24 cellular contexts compared by ENCODE assay signal in genomic region chr6:89388846-89389245, GRCh38. TPM values are rescaled to one million over a fixed set of nuclear protein-coding genes. Genes with fewer than 3 reads are reported as not detected.
DNase-seq lines count a peak whose midpoint lies in the region; ATAC-seq, FAIRE-seq and TF ChIP-seq lines count a peak whose summit lies in the region.
"Had no signal": no experiment of that assay in that cellular context is flagged by ENCODE, and none has a peak within 500 bp of the region (broad histone marks: within the 10 kb centered on the region; RNA-seq: fewer than 3 reads in every experiment).

No MANE protein-coding gene starts in this region.

- ATAC-seq in psoas muscle (no peak), GM18517 (IDR thresholded peaks at IDR 0.05; ENCODE audit: unreplicated experiment) (no peak), GM21381 (IDR thresholded peaks at IDR 0.05; ENCODE audit: unreplicated experiment) (no peak)
- ATAC-seq: A549, GM12878 had no signal

- peaks cover 16% of the 10 kb centered on the region; the same call in 1 of the 2 replicates for H3K79me2 ChIP-seq in OCI-LY7 (ENCODE audit: insufficient read depth, low read depth, low read length)

- peaks cover 5% of the 10 kb centered on the region; the same call in 1 of the 2 replicates for H3K9me3 ChIP-seq in OCI-LY7 (ENCODE audit: low read length)
- no peaks in the 10 kb centered on the region for H3K9me3 ChIP-seq in psoas muscle
- H3K9me3 ChIP-seq: A549, BE2C, Caco-2, HAP-1 had no signal

- H3K36me3 ChIP-seq in OCI-LY7 (ENCODE audit: insufficient read depth, low read length) (peaks cover 6% of the 10 kb centered on the region; the same call in 1 of the 2 replicates), psoas muscle (ENCODE audit: insufficient read depth in 1 of 2, low read depth in 1 of 2) (no peaks in the 10 kb centered on the region)
- H3K36me3 ChIP-seq: BE2C had no signal

- CTCF ChIA-PET in OCI-LY7 (lab: Charles Lee; ENCODE audit: unreplicated experiment) = no interaction called here

- intact Hi-C loops in OCI-LY7 (cut with micrococcal nuclease; ENCODE audit: unreplicated experiment) = no loop called here
- intact Hi-C loops in psoas muscle (cut with DNase I) = no loop called here

- H3K4me1 ChIP-seq in OCI-LY7 (ENCODE audit: insufficient read depth, low read length, poor library complexity, severe bottlenecking) = peaks cover 67% of the 10 kb centered on the region
- peaks cover 53% of the 10 kb centered on the region for H3K4me1 ChIP-seq in psoas muscle
- H3K4me1 ChIP-seq: A549, BE2C, Caco-2 had no signal

- no peak overlapping the region for H2AFZ ChIP-seq in OCI-LY7 (ENCODE audit: low read length)

- POLR2A ChIA-PET in OCI-LY7 (lab: Charles Lee) = interaction anchor here (0.7 to 3.8 kb wide), 9 partner anchors 10 to 1514 kb away, joined by 3 to 26 read pairs (median 4); no protein-coding TSS in a partner anchor

- DNase-seq in GM12891 (ENCODE audit: insufficient read length, low spot score) (no peak), OCI-LY7 (ENCODE audit: low spot score) (no peak), psoas muscle (no peak), SK-N-DZ (ENCODE audit: low spot score) (no peak)
- DNase-seq: 8988T; ACHN; AML-193; BE2C; Caco-2; CD4-positive, alpha-beta T cell; CD8-positive, alpha-beta memory T cell; DMS153; DND-41; GDM1; GOT3; HFFc6 had no signal

- H3K9me2 ChIP-seq in OCI-LY7 (ENCODE audit: insufficient read depth, low read length) = no peaks in the 10 kb centered on the region

- H3K27ac ChIP-seq in OCI-LY7 (ENCODE audit: low read depth, low read length, poor library complexity, severe bottlenecking) (no peak overlapping the region), psoas muscle (peak overlapping the region; percentile 88)
- H3K27ac ChIP-seq: A549; BLaER1 treated with 17β-estradiol and CSF1 and Interleukin-3, amounts not matched to agents 10 nM and 100 nM had no signal

- H3K4me3 ChIP-seq in OCI-LY7 (ENCODE audit: low read depth, low read length, poor library complexity, severe bottlenecking) = no peak overlapping the region
- H3K4me3 ChIP-seq in psoas muscle = no peak overlapping the region
- H3K4me3 ChIP-seq: A549; BLaER1 treated with 17β-estradiol and CSF1 and Interleukin-3, amounts not matched to agents 10 nM and 100 nM; GM12878; HAP-1 had no signal

- H4K20me1 ChIP-seq in OCI-LY7 (ENCODE audit: insufficient read depth, low read length) = no peaks in the 10 kb centered on the region

- no peak for TF ChIP-seq POLR2A in GM12891 (IDR thresholded peaks at IDR 0.05; ENCODE audit: low read depth, low read length)

- H3K27me3 ChIP-seq in psoas muscle (ENCODE audit: insufficient read depth in 3 of 3, low read length in 2 of 3) = no peaks in the 10 kb centered on the region
- H3K27me3 ChIP-seq: BE2C; BLaER1 treated with 17β-estradiol and CSF1 and Interleukin-3, amounts not matched to agents 10 nM and 100 nM had no signal

- H3K4me2 ChIP-seq in OCI-LY7 (ENCODE audit: low read length) = peak overlapping the region; percentile 86
- H3K4me2 ChIP-seq: A549 had no signal

- FAIRE-seq in GM12891 (lab: Jason Lieb, UNC) = peak; percentile 5
- FAIRE-seq: A549, GM19239, H54 had no signal

- no TSS peak for BruUV-seq in OCI-LY7 (replicated peaks; lab: Mats Ljungman, UMichigan)

- TF ChIP-seq CTCF in OCI-LY7 (conservative IDR thresholded peaks at IDR 0.05; ENCODE audit: low read length) = no peak
- no peak for TF ChIP-seq CTCF in psoas muscle (IDR thresholded peaks at IDR 0.05)

- WGBS in psoas muscle, 3 donors = 81 to 94% (median 83%) methylated on average over 6 of the region's 6 CpGs

TF ChIP-seq in GM12891, 5 proteins besides CTCF, POLR2A, EP300 and RAD21:
- TF ChIP-seq TAF1 (IDR thresholded peaks at IDR 0.05; ENCODE audit: low read depth, low read length) = no peak
- no peak for TF ChIP-seq SPI1 (IDR thresholded peaks at IDR 0.05; ENCODE audit: low read depth, low read length)
- TF ChIP-seq POLR2AphosphoS5 (IDR thresholded peaks at IDR 0.05; ENCODE audit: low read depth, low read length) = no peak
- no peak for TF ChIP-seq POU2F2 (IDR thresholded peaks at IDR 0.05; ENCODE audit: low read depth, low read length)
- TF ChIP-seq PAX5 (IDR thresholded peaks at IDR 0.05; ENCODE audit: insufficient read depth, low read length, severe bottlenecking) = no peak
TF ChIP-seq in GM12891: peak in this region for 0.

RNA-seq across cellular contexts. Expression of gene RRAGD, which starts 23.2 kb away (rescaled TPM):
- 12.7 TPM for polyA plus RNA-seq in GM12891 (2012; ENCODE audit: low read depth, missing spikeins)
- total RNA-seq in OCI-LY7 (2014; rRNA removed; shearing (Covaris generic)) = 6.2 and 6.5 TPM in 2 replicates
- total RNA-seq in OCI-LY7 (2022) = 12.9 and 17.6 TPM in 2 replicates
- total RNA-seq in psoas muscle = 100 to 1,000 TPM; 105 to 148 (median 125) TPM
- polyA plus RNA-seq in psoas muscle = 100 to 1,000 TPM in 1 of 3 donors, 10 to 100 TPM in 2; 34.8 to 163 (median 70.8) TPM
- polyA plus RNA-seq in SK-N-DZ (2014; cell fraction: cytosol; rRNA removed) = 10.1 and 10.3 TPM in 2 replicates
- 6.4 and 10.4 TPM in 2 replicates for polyA plus RNA-seq in SK-N-DZ (2014; cell fraction: nucleus; rRNA removed)
- total RNA-seq: HFFc6 had no signal

RNA-seq across cellular contexts. Expression of gene UBE2J1, which starts 36.3 kb away (rescaled TPM):
- 37.6 TPM for polyA plus RNA-seq in GM12891 (2012; ENCODE audit: low read depth, missing spikeins)
- 117 and 123 TPM in 2 replicates for total RNA-seq in OCI-LY7 (2014; rRNA removed; shearing (Covaris generic))
- total RNA-seq in OCI-LY7 (2022) (243 and 265 TPM in 2 replicates), psoas muscle (10 to 100 TPM; 11.5 to 21.6 (median 17.4) TPM)
- 10 to 100 TPM; 10.0 to 20.7 (median 12.9) TPM for polyA plus RNA-seq in psoas muscle
- 22.8 and 23.8 TPM in 2 replicates for polyA plus RNA-seq in SK-N-DZ (2014; cell fraction: cytosol; rRNA removed)
- polyA plus RNA-seq in SK-N-DZ (2014; cell fraction: nucleus; rRNA removed) = 10.8 and 11.4 TPM in 2 replicates

RNA-seq across cellular contexts. Expression of gene ANKRD6, which starts 44.1 kb away (rescaled TPM):
- polyA plus RNA-seq in GM12891 (2012; ENCODE audit: low read depth, missing spikeins) = 1.7 TPM
- 2.2 and 2.4 TPM in 2 replicates for total RNA-seq in OCI-LY7 (2014; rRNA removed; shearing (Covaris generic))
- total RNA-seq in OCI-LY7 (2022) (4.8 and 7.0 TPM in 2 replicates), psoas muscle (1 to 10 TPM; 2.4 to 9.0 (median 4.6) TPM)
- polyA plus RNA-seq in psoas muscle = 1 to 10 TPM; 1.2 to 2.3 (median 1.8) TPM
- 2.1 and 2.3 TPM in 2 replicates for polyA plus RNA-seq in SK-N-DZ (2014; cell fraction: cytosol; rRNA removed)
- 3.3 and 5.8 TPM in 2 replicates for polyA plus RNA-seq in SK-N-DZ (2014; cell fraction: nucleus; rRNA removed)
- total RNA-seq: HFFc6 had no signal

Comparison
In these comparisons a context has a peak if more than half of its experiments do, and no peak if none do; other contexts are left out.
1. RNA of gene RRAGD, which starts 23.2 kb away (total RNA-seq): 105 to 148 TPM in psoas muscle; 6.2 to 17.6 TPM in OCI-LY7; every median in the first group is over 4 times any median in the second.
2. RNA of gene UBE2J1, which starts 36.3 kb away (total RNA-seq): 117 to 265 TPM in OCI-LY7; 11.5 to 21.6 TPM in psoas muscle; every median in the first group is over 4 times any median in the second.